In genomic region chr4:152408514-152409327, GRCh38 we compare ENCODE assay signal across 8 cellular contexts.
A peak's percentile ranks its signal among the peaks of the same experiment; 100 is the strongest.
DNase-seq lines count a peak whose midpoint lies in the region; ATAC-seq and TF ChIP-seq lines count a peak whose summit lies in the region.

No MANE protein-coding gene starts in this region.

- in situ Hi-C loops in G401 (cut with HindIII; ENCODE audit: low sequenced_read_pairs) = no loop called here

- TF ChIP-seq CTCF in AG09309 (IDR thresholded peaks at IDR 0.05; ENCODE audit: control insufficient read depth, insufficient read depth, low read depth, low read length, missing control alignments) = peak; percentile 65

- no peak overlapping the region for H3K4me3 ChIP-seq in AG09309 (ENCODE audit: control insufficient read depth, low read depth, low read length)

- no peak for ATAC-seq in GM18868 (IDR thresholded peaks at IDR 0.05; ENCODE audit: unreplicated experiment)

- peak; percentile 10 for DNase-seq in AG09309 (ENCODE audit: low read depth)
- DNase-seq in G401 (ENCODE audit: low spot score) = peak; percentile 42
- peak; percentile 70 for DNase-seq in NAMALWA (ENCODE audit: low spot score)
- DNase-seq in astrocyte of the hippocampus (ENCODE audit: low read depth, low spot score) = peak; percentile 44
- DNase-seq in kidney glomerular epithelial cell (lab: John Stamatoyannopoulos, UW) = peak; percentile 37
- no peak for DNase-seq in amniotic stem cell (lab: John Stamatoyannopoulos, UW)
- DNase-seq in NK-92 (lab: John Stamatoyannopoulos, UW; ENCODE audit: unreplicated experiment) = no peak

Comparison
In these comparisons a context has a peak if more than half of its experiments do, and no peak if none do; other contexts are left out.
1. DNase-seq: peak in AG09309 (single experiment), G401 (single experiment), NAMALWA (single experiment), astrocyte of the hippocampus (single experiment) and kidney glomerular epithelial cell (single experiment); none in amniotic stem cell (single experiment) and NK-92 (single experiment).